In genomic region chr20:50199703-50200102, GRCh38 we compare ENCODE assay signal across 28 cellular contexts.
"Had no signal": no experiment of that assay in that cellular context is flagged by ENCODE, and none has a peak within 500 bp of the region (broad histone marks: within the 10 kb centered on the region; RNA-seq: fewer than 3 reads in every experiment).

No MANE protein-coding gene starts in this region.

- H3K4me3 Mint-ChIP-seq: activated naive CD4-positive, alpha-beta T cell treated with anti-CD3 and anti-CD28 coated beads for 36 hours; activated naive CD8-positive, alpha-beta T cell treated with anti-CD3 and anti-CD28 coated beads, Interleukin-2, amount 10 ng/mL, durations not matched to agents 7 days and 5 days; central memory CD8-positive, alpha-beta T cell; nephron; stimulated activated naive B cell treated with anti-CD40 and anti-IgM and Interleukin-4, amounts not matched to agents 10 μg/mL and 1 μg/mL and 100 μg/mL, for 72 hours; T-cell had no signal

- H3K27ac Mint-ChIP-seq: activated naive CD4-positive, alpha-beta T cell treated with anti-CD3 and anti-CD28 coated beads for 36 hours; activated naive CD8-positive, alpha-beta T cell treated with anti-CD3 and anti-CD28 coated beads, Interleukin-2, amount 10 ng/mL, durations not matched to agents 7 days and 5 days; nephron; stimulated activated naive B cell treated with anti-CD40 and anti-IgM and Interleukin-4, amounts not matched to agents 10 μg/mL and 1 μg/mL and 100 μg/mL, for 72 hours; T-cell had no signal

- ATAC-seq: esophagus mucosa; sciatic nerve; stimulated activated naive B cell treated with anti-CD40 and anti-IgM and Interleukin-4, amounts not matched to agents 10 μg/mL and 1 μg/mL and 100 μg/mL, for 72 hours; T-cell had no signal

- H3K4me3 ChIP-seq: breast epithelium, hepatocyte, smooth muscle cell, tibial artery had no signal

- H3K36me3 ChIP-seq: breast epithelium had no signal

- H3K4me1 Mint-ChIP-seq: nephron had no signal

- H3K9ac ChIP-seq: parathyroid adenoma had no signal

- FAIRE-seq: colon, endothelial cell of umbilical vein, TTC549 had no signal

- H3K27ac ChIP-seq: hepatocyte, parathyroid adenoma, tibial artery had no signal

- DNase-seq: activated CD4-positive, alpha-beta T cell treated with anti-CD3 and anti-CD28 coated beads for 4 hours; activated CD4-positive, alpha-beta T cell treated with anti-CD3 and anti-CD28 coated beads, Interleukin-2, amount 50 U/mL, for 48 hours; activated CD8-positive, alpha-beta memory T cell treated with anti-CD3 and anti-CD28 coated beads, Interleukin-2, amount 50 U/mL, for 48 hours; activated naive CD4-positive, alpha-beta T cell treated with anti-CD3 and anti-CD28 coated beads for 36 hours; activated naive CD8-positive, alpha-beta T cell treated with anti-CD3 and anti-CD28 coated beads, Interleukin-2, amount 10 ng/mL, durations not matched to agents 7 days and 5 days; activated T-cell treated with anti-CD3 and anti-CD28 coated beads, Interleukin-2, amount 50 U/mL, for 48 hours; amniotic stem cell; effector memory CD4-positive, alpha-beta T cell; foreskin melanocyte; glutamatergic neuron; mammary epithelial cell; nucleus accumbens; stimulated activated CD4-positive, alpha-beta T cell treated with anti-CD3 and anti-CD28 coated beads, Interleukin-2, amount 100 ng/mL, for 48 hours; stimulated activated CD8-positive, alpha-beta memory T cell treated with anti-CD3 and anti-CD28 coated beads, Interleukin-4, amount 100 ng/mL, for 48 hours; stimulated activated naive B cell treated with anti-CD40 and anti-IgM and Interleukin-4, amounts not matched to agents 10 μg/mL and 1 μg/mL and 100 μg/mL, for 72 hours; T-cell; tibial artery had no signal

- H3K4me1 ChIP-seq: parathyroid adenoma had no signal

- H3K27me3 Mint-ChIP-seq: central memory CD8-positive, alpha-beta T cell; T-cell had no signal
